Comparison of ENCODE assay signal across 9 cellular contexts in the genomic region with DNA sequence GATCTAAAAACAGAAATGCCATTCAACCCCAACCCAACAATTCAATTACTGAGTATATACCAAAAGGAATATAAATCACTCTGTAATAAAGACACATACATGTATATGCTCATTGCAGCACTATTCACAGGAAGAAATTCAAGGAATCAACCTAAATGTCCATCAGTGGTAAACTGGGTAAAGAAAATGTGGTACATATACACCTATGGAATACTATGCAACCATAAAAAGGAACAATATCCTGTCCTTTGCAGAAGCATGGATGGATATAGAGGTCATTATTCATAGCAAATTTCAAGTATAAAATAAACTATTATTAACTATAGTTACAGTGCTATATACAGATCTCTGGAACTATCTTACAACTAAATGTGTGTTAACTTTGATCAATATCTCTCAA.
"Had no signal": no experiment of that assay in that cellular context is flagged by ENCODE, and none has a peak within 500 bp of the region (broad histone marks: within the 10 kb centered on the region; RNA-seq: fewer than 3 reads in every experiment).

No MANE protein-coding gene starts in this region.

- H3K4me3 ChIP-seq: GM23248, GM23338, HAP-1 had no signal

- H3K36me3 ChIP-seq: HAP-1 had no signal

- ATAC-seq: GM23338, HCT116 had no signal

- H3K27ac ChIP-seq: GM23248 had no signal

- H3K4me1 ChIP-seq: HAP-1 had no signal

- DNase-seq: GM23248, GOT3, H7, H9, HCEC 1CT, HFFc6 had no signal

- H3K9me3 ChIP-seq: HAP-1 had no signal

- H3K4me2 ChIP-seq: GM23338 had no signal

- H3K9ac ChIP-seq: GM23248 had no signal

- H2AFZ ChIP-seq: GM23248, GM23338 had no signal
